In genomic region chr16:47162670-47163420, GRCh38 we compare ENCODE assay signal across 1 cellular context.
TF ChIP-seq lines count a peak whose summit lies in the region.

No MANE protein-coding gene starts in this region.

TF ChIP-seq in IMR-90, 13 proteins besides CTCF, POLR2A, EP300 and RAD21 (continued from another document):
- TF ChIP-seq NFE2L2 (IDR thresholded peaks at IDR 0.05; ENCODE audit: low read depth, low read length) (no peak), BHLHE40 (IDR thresholded peaks at IDR 0.05; ENCODE audit: low read depth, low read length) (no peak), MXI1 (IDR thresholded peaks at IDR 0.05; ENCODE audit: borderline replicate concordance, low read depth, low read length) (no peak), FOS (IDR thresholded peaks at IDR 0.05; ENCODE audit: low read depth, low read length) (no peak), MAZ (IDR thresholded peaks at IDR 0.05; ENCODE audit: borderline replicate concordance, low read depth, low read length) (no peak), USF2 (IDR thresholded peaks at IDR 0.05; ENCODE audit: low read depth, low read length) (no peak), RCOR1 (IDR thresholded peaks at IDR 0.05; ENCODE audit: insufficient replicate concordance, low read length) (no peak), SMC3 (IDR thresholded peaks at IDR 0.05; ENCODE audit: low read depth, low read length) (no peak), MAFK (IDR thresholded peaks at IDR 0.05; ENCODE audit: low read depth, low read length) (no peak), CEBPB (IDR thresholded peaks at IDR 0.05; ENCODE audit: low read depth, low read length) (no peak), CHD1 (IDR thresholded peaks at IDR 0.05; ENCODE audit: low read depth, low read length) (no peak)
- TF ChIP-seq, protein P1, sequence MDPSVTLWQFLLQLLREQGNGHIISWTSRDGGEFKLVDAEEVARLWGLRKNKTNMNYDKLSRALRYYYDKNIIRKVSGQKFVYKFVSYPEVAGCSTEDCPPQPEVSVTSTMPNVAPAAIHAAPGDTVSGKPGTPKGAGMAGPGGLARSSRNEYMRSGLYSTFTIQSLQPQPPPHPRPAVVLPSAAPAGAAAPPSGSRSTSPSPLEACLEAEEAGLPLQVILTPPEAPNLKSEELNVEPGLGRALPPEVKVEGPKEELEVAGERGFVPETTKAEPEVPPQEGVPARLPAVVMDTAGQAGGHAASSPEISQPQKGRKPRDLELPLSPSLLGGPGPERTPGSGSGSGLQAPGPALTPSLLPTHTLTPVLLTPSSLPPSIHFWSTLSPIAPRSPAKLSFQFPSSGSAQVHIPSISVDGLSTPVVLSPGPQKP (IDR thresholded peaks at IDR 0.05; ENCODE audit: borderline replicate concordance, low read depth, low read length), result no peak
